In genomic region chr19:48646912-48647216, GRCh38 we compare ENCODE assay signal across 11 cellular contexts. TPM values are rescaled to one million over a fixed set of nuclear protein-coding genes. Genes with fewer than 3 reads are reported as not detected.
DNase-seq lines count a peak whose midpoint lies in the region; ATAC-seq and TF ChIP-seq lines count a peak whose summit lies in the region.
"Had no signal": no experiment of that assay in that cellular context is flagged by ENCODE, and none has a peak within 500 bp of the region (broad histone marks: within the 10 kb centered on the region; RNA-seq: fewer than 3 reads in every experiment).

No MANE protein-coding gene starts in this region.

- H3K4me2 ChIP-seq in BLaER1 = peak overlapping the region; percentile 71

- no peaks in the 10 kb centered on the region for H4K20me1 ChIP-seq in BLaER1

- H3K9me3 Mint-ChIP-seq in HFFc6 (no peaks in the 10 kb centered on the region), memory B cell (no peaks in the 10 kb centered on the region)
- H3K9me3 Mint-ChIP-seq in activated naive CD8-positive, alpha-beta T cell treated with anti-CD3 and anti-CD28 coated beads for 36 hours = no peaks in the 10 kb centered on the region

- peaks cover 18% of the 10 kb centered on the region for H3K27me3 Mint-ChIP-seq in HFFc6 (ENCODE audit: insufficient read depth)
- H3K27me3 Mint-ChIP-seq in activated naive CD8-positive, alpha-beta T cell treated with anti-CD3 and anti-CD28 coated beads for 36 hours = no peaks in the 10 kb centered on the region
- H3K27me3 Mint-ChIP-seq in memory B cell = no peaks in the 10 kb centered on the region

- H3K4me3 ChIP-seq in BLaER1 = no peak overlapping the region
- H3K4me3 ChIP-seq in testis = no peak overlapping the region

- TF ChIP-seq POLR2A in testis (IDR thresholded peaks at IDR 0.05) = no peak

- H3K36me3 Mint-ChIP-seq in HFFc6 (ENCODE audit: low read depth) = no peaks in the 10 kb centered on the region
- no peaks in the 10 kb centered on the region for H3K36me3 Mint-ChIP-seq in activated naive CD8-positive, alpha-beta T cell treated with anti-CD3 and anti-CD28 coated beads for 36 hours
- H3K36me3 Mint-ChIP-seq in memory B cell = peaks cover under 1% of the 10 kb centered on the region

- H3K27ac Mint-ChIP-seq in HFFc6 (no peak overlapping the region), memory B cell (peak overlapping the region; percentile 93)
- peak overlapping the region; percentile 7 for H3K27ac Mint-ChIP-seq in activated naive CD8-positive, alpha-beta T cell treated with anti-CD3 and anti-CD28 coated beads for 36 hours

- ATAC-seq in memory B cell (ENCODE audit: low read depth) (no peak), GM21447 (IDR thresholded peaks at IDR 0.05; ENCODE audit: unreplicated experiment) (no peak), esophagus mucosa (no peak)

- H3K9ac ChIP-seq in BLaER1 = peak overlapping the region; percentile 41; the same call in 1 of the 2 replicates

- DNase-seq in HFFc6 (no peak), memory B cell (ENCODE audit: low spot score in 2 of 2) (no peak), NCI-H2227 (lab: John Stamatoyannopoulos, UW; ENCODE audit: unreplicated experiment) (no peak), testis (no peak)
- no peak for DNase-seq in activated naive CD8-positive, alpha-beta T cell treated with anti-CD3 and anti-CD28 coated beads for 36 hours
- DNase-seq: esophagus squamous epithelium had no signal

- H3K4me1 ChIP-seq in BLaER1 (peaks cover 79% of the 10 kb centered on the region), testis (peaks cover 17% of the 10 kb centered on the region)

- H3K4me1 Mint-ChIP-seq in HFFc6 (ENCODE audit: low read depth) (peaks cover 21% of the 10 kb centered on the region), memory B cell (peaks cover 38% of the 10 kb centered on the region)
- H3K4me1 Mint-ChIP-seq in activated naive CD8-positive, alpha-beta T cell treated with anti-CD3 and anti-CD28 coated beads for 36 hours = peaks cover 28% of the 10 kb centered on the region

- no peaks in the 10 kb centered on the region for H3K27me3 ChIP-seq in BLaER1
- no peaks in the 10 kb centered on the region for H3K27me3 ChIP-seq in testis
- H3K27me3 ChIP-seq: esophagus squamous epithelium, transverse colon had no signal

- no peaks in the 10 kb centered on the region for H3K36me3 ChIP-seq in BLaER1
- no peaks in the 10 kb centered on the region for H3K36me3 ChIP-seq in testis (ENCODE audit: low read depth, missing control alignments)
- H3K36me3 ChIP-seq: esophagus squamous epithelium, neutrophil, transverse colon had no signal

- WGBS in testis, 2 donors = 18 to 29% methylated on average over 3 of the region's 3 CpGs

- TF ChIP-seq CTCF in HFFc6 (IDR thresholded peaks at IDR 0.05) (no peak), testis (IDR thresholded peaks at IDR 0.05) (no peak)

- intact Hi-C loops in testis (cut with DNase I; ENCODE audit: low total_unique reads) = loop anchor here (10.0 kb wide), 1 partner anchor 198 kb away; no protein-coding TSS in a partner anchor

- H3K4me3 Mint-ChIP-seq in HFFc6 = peak overlapping the region; percentile 26; the same call in 1 of the 2 replicates
- H3K4me3 Mint-ChIP-seq in activated naive CD8-positive, alpha-beta T cell treated with anti-CD3 and anti-CD28 coated beads for 36 hours = peak overlapping the region; percentile 26
- H3K4me3 Mint-ChIP-seq in memory B cell = peak overlapping the region; percentile 97

- H3K9me3 ChIP-seq in BLaER1 = no peaks in the 10 kb centered on the region
- H3K9me3 ChIP-seq in testis = no peaks in the 10 kb centered on the region
- H3K9me3 ChIP-seq: esophagus squamous epithelium, neutrophil, transverse colon had no signal

- H3K27ac ChIP-seq in BLaER1 (peak overlapping the region; percentile 92), testis (no peak overlapping the region)
- H3K27ac ChIP-seq: neutrophil had no signal

RNA-seq across cellular contexts. Expression of gene CA11, which starts 0.9 kb away (rescaled TPM):
- 1 to 10 TPM in 4 of 6 experiments, under 1 TPM in 2; 0.53 to 2.5 (median 1.4) TPM for total RNA-seq in HFFc6 (2021; fragmentation: NEBNext Ultra II Directional; extraction: Animal tissue kit (Norgen Biotek cat#: 25700))
- total RNA-seq in activated naive CD8-positive, alpha-beta T cell treated with anti-CD3 and anti-CD28 coated beads for 36 hours = 10 to 100 TPM; 11.9 to 14.1 TPM
- total RNA-seq in testis (1 to 10 TPM; 6.3 to 6.8 TPM), esophagus mucosa (3.1 TPM)
- 20.0 TPM for polyA plus RNA-seq in testis (ENCODE audit: insufficient read depth, low read depth, low replicate concordance)

RNA-seq across cellular contexts. Expression of gene DBP, which starts 9.7 kb away (rescaled TPM):
- total RNA-seq in HFFc6 (2021; fragmentation: NEBNext Ultra II Directional; extraction: Animal tissue kit (Norgen Biotek cat#: 25700)) = 1 to 10 TPM; 3.8 to 5.7 (median 4.4) TPM
- total RNA-seq in activated naive CD8-positive, alpha-beta T cell treated with anti-CD3 and anti-CD28 coated beads for 36 hours = 10 to 100 TPM in 1 of 2 experiments, 1 to 10 TPM in 1; 9.3 to 10.1 TPM
- 10 to 100 TPM; 48.9 to 51.0 TPM for total RNA-seq in testis
- 30.4 TPM for polyA plus RNA-seq in testis (ENCODE audit: insufficient read depth, low read depth, low replicate concordance)
- 6.7 TPM for total RNA-seq in esophagus mucosa

RNA-seq across cellular contexts. Expression of gene NTN5, which starts 26.0 kb away (rescaled TPM):
- total RNA-seq in HFFc6 (2021; fragmentation: NEBNext Ultra II Directional; extraction: Animal tissue kit (Norgen Biotek cat#: 25700)) = under 1 TPM in 4 of 6 experiments, not detected in 2; 0.12 to 0.23 (median 0.18) TPM
- total RNA-seq in activated naive CD8-positive, alpha-beta T cell treated with anti-CD3 and anti-CD28 coated beads for 36 hours = under 1 TPM; 0.21 to 0.24 TPM
- 1 to 10 TPM; 1.6 to 4.3 TPM for total RNA-seq in testis
- 0.87 TPM for polyA plus RNA-seq in testis (ENCODE audit: insufficient read depth, low read depth, low replicate concordance)
- not detected for total RNA-seq in esophagus mucosa

RNA-seq across cellular contexts. Expression of gene SPHK2, which starts 27.6 kb away (rescaled TPM):
- total RNA-seq in HFFc6 (2021; fragmentation: NEBNext Ultra II Directional; extraction: Animal tissue kit (Norgen Biotek cat#: 25700)) = 10 to 100 TPM; 20.1 to 34.0 (median 23.4) TPM
- total RNA-seq in activated naive CD8-positive, alpha-beta T cell treated with anti-CD3 and anti-CD28 coated beads for 36 hours = 10 to 100 TPM; 36.7 to 40.8 TPM
- 10 to 100 TPM; 31.2 to 43.1 TPM for total RNA-seq in testis
- 47.6 TPM for polyA plus RNA-seq in testis (ENCODE audit: insufficient read depth, low read depth, low replicate concordance)
- 7.7 TPM for total RNA-seq in esophagus mucosa

RNA-seq across cellular contexts. Expression of gene RPL18, which starts 27.9 kb away (rescaled TPM):
- total RNA-seq in HFFc6 (2021; fragmentation: NEBNext Ultra II Directional; extraction: Animal tissue kit (Norgen Biotek cat#: 25700)) = 1,000 to 10,000 TPM; 1,359 to 1,448 (median 1,407) TPM
- 1,000 to 10,000 TPM; 1,968 to 2,008 TPM for total RNA-seq in activated naive CD8-positive, alpha-beta T cell treated with anti-CD3 and anti-CD28 coated beads for 36 hours
- total RNA-seq in testis (1,000 to 10,000 TPM; 1,047 to 1,537 TPM), esophagus mucosa (1,668 TPM)
- polyA plus RNA-seq in testis (ENCODE audit: insufficient read depth, low read depth, low replicate concordance) = 1,050 TPM

Comparison
In these comparisons a context has a peak if more than half of its experiments do, and no peak if none do; other contexts are left out.
1. H3K4me3 Mint-ChIP-seq: peak in every context shown above with its lines; median percentile 97 in memory B cell; 26 in HFFc6; 26 in activated naive CD8-positive, alpha-beta T cell treated with anti-CD3 and anti-CD28 coated beads for 36 hours.